ENCODE assay signal across 8 cellular contexts in genomic region chrX:135974279-135974856, GRCh38. TPM values are rescaled to one million over a fixed set of nuclear protein-coding genes. Genes with fewer than 3 reads are reported as not detected.
DNase-seq lines count a peak whose midpoint lies in the region; TF ChIP-seq lines count a peak whose summit lies in the region.

No MANE protein-coding gene starts in this region.

- peak overlapping the region; percentile 39 to 65 (median 54); a peak in 18 of 20 replicates for H3K4me3 ChIP-seq in BLaER1 treated with 17β-estradiol and CSF1 and Interleukin-3, amounts not matched to agents 10 nM and 100 nM
- H3K4me3 ChIP-seq in mammary epithelial cell (replicated peaks in 1 of 3; ENCODE audit: insufficient read depth in 1 of 3, low read depth in 2 of 3, low read length in 3 of 3) (peak overlapping the region; percentile 7 to 27 (median 25)), kidney epithelial cell (ENCODE audit: low read depth, low read length) (peak overlapping the region; percentile 9)

- peaks cover 0 to 4% (median 0%) of the 10 kb centered on the region in 11 experiments; a peak in 2 of 22 replicates for H3K36me3 ChIP-seq in BLaER1 treated with 17β-estradiol and CSF1 and Interleukin-3, amounts not matched to agents 10 nM and 100 nM
- no peaks in the 10 kb centered on the region for H3K36me3 ChIP-seq in mammary epithelial cell (ENCODE audit: insufficient read depth, low read length)
- H3K36me3 ChIP-seq in kidney epithelial cell (ENCODE audit: control insufficient read depth, insufficient read depth, low read length), result no peaks in the 10 kb centered on the region

- peaks cover 12 to 26% (median 21%) of the 10 kb centered on the region in 10 experiments; a peak in 19 of 20 replicates for H3K4me1 ChIP-seq in BLaER1 treated with 17β-estradiol and CSF1 and Interleukin-3, amounts not matched to agents 10 nM and 100 nM
- no peaks in the 10 kb centered on the region for H3K4me1 ChIP-seq in mammary epithelial cell (ENCODE audit: insufficient read depth, low read length)

- H4K20me1 ChIP-seq in BLaER1 treated with 17β-estradiol and CSF1 and Interleukin-3, amounts not matched to agents 10 nM and 100 nM, result peaks cover 0 to 34% (median 16%) of the 10 kb centered on the region in 11 experiments; a peak in 15 of 22 replicates
- H4K20me1 ChIP-seq in mammary epithelial cell (ENCODE audit: insufficient read depth, low read length), result no peaks in the 10 kb centered on the region

- peaks cover 33% of the 10 kb centered on the region for H3K79me2 ChIP-seq in mammary epithelial cell (ENCODE audit: insufficient read depth, low read length)

- H3K27me3 ChIP-seq in BLaER1 treated with 17β-estradiol and CSF1 and Interleukin-3, amounts not matched to agents 10 nM and 100 nM, result peaks cover 64 to 90% (median 82%) of the 10 kb centered on the region in 11 experiments
- H3K27me3 ChIP-seq in mammary epithelial cell (ENCODE audit: insufficient read depth, low read length), result no peaks in the 10 kb centered on the region
- H3K27me3 ChIP-seq in kidney epithelial cell (ENCODE audit: control insufficient read depth, insufficient read depth, low read length), result no peaks in the 10 kb centered on the region

- dilution Hi-C loops in mammary epithelial cell (cut with HindIII; ENCODE audit: low sequenced_read_pairs), result no loop called here

- H3K9me3 ChIP-seq in BLaER1 treated with 17β-estradiol and CSF1 and Interleukin-3, amounts not matched to agents 10 nM and 100 nM (replicated peaks in 1 of 11), result peaks cover 0 to 7% (median 0%) of the 10 kb centered on the region in 11 experiments; a peak in 3 of 22 replicates
- peaks cover 1% of the 10 kb centered on the region for H3K9me3 ChIP-seq in mammary epithelial cell (replicated peaks; ENCODE audit: insufficient read depth, low read length)

- DNase-seq in HuH-7 (ENCODE audit: low spot score) (peak; percentile 64), T-helper 22 cell (ENCODE audit: low read depth) (peak; percentile 65), mammary epithelial cell (no peak), kidney epithelial cell (ENCODE audit: low read depth) (no peak), SKM-1 (lab: John Stamatoyannopoulos, UW; ENCODE audit: unreplicated experiment) (no peak), T1000 (lab: John Stamatoyannopoulos, UW) (no peak)
- peak; percentile 70 for DNase-seq in stimulated activated CD4-positive, alpha-beta T cell treated with anti-CD3 and anti-CD28 coated beads, Interleukin-15, amount 100 ng/mL, for 24 hours

- peak overlapping the region; percentile 50 to 70 (median 59); a peak in 20 of 22 replicates for H3K9ac ChIP-seq in BLaER1 treated with 17β-estradiol and CSF1 and Interleukin-3, amounts not matched to agents 10 nM and 100 nM
- H3K9ac ChIP-seq in mammary epithelial cell (ENCODE audit: insufficient read depth, low read length), result no peak overlapping the region

- TF ChIP-seq CTCF in mammary epithelial cell (conservative IDR thresholded peaks at IDR 0.05 in 1 of 2, IDR thresholded peaks at IDR 0.05 in 1 of 2; ENCODE audit: extremely low read depth in 1 of 2, insufficient read depth in 1 of 2, low read depth in 1 of 2, low read length in 2 of 2), result no peak
- no peak for TF ChIP-seq CTCF in kidney epithelial cell (IDR thresholded peaks at IDR 0.05; ENCODE audit: insufficient read depth, low read length, poor library complexity, severe bottlenecking)

- peak overlapping the region; percentile 50 to 82 (median 74) for H3K4me2 ChIP-seq in BLaER1 treated with 17β-estradiol and CSF1 and Interleukin-3, amounts not matched to agents 10 nM and 100 nM
- peak overlapping the region; percentile 37 for H3K4me2 ChIP-seq in mammary epithelial cell (ENCODE audit: insufficient read depth, low read depth, low read length)

- WGBS in mammary epithelial cell (ENCODE audit: low coverage, missing lambda C conversion rate), result 35% methylated on average over 8 of the region's 32 CpGs

- CTCF ChIA-PET in mammary epithelial cell (lab: Charles Lee; ENCODE audit: low non-redundant PET), result interaction anchor here (0.6 kb wide), 1 partner anchor 189 kb away, joined by 3 read pairs; no protein-coding TSS in a partner anchor

- in situ Hi-C loops in mammary epithelial cell (cut with MboI; ENCODE audit: low sequenced_read_pairs in 2 of 2), result no loop called here

- peak overlapping the region in 7 of 11 experiments; percentile 33 to 67 (median 59); a peak in 10 of 22 replicates for H3K27ac ChIP-seq in BLaER1 treated with 17β-estradiol and CSF1 and Interleukin-3, amounts not matched to agents 10 nM and 100 nM
- H3K27ac ChIP-seq in mammary epithelial cell (ENCODE audit: insufficient read depth, low read depth, low read length), result no peak overlapping the region

- H2AFZ ChIP-seq in mammary epithelial cell (ENCODE audit: low read depth, low read length), result peak overlapping the region; percentile 26

- intact Hi-C loops in mammary epithelial cell (cut with micrococcal nuclease), result loop anchor here (5.0 kb wide), 1 partner anchor 523 kb away; the partner anchor contains the start of gene HTATSF1

- no TSS peak for BruUV-seq in mammary epithelial cell (replicated peaks; lab: Mats Ljungman, UMichigan)

RNA-seq across cellular contexts. Expression of gene MMGT1, which starts 0.6 kb away (rescaled TPM):
- total RNA-seq in mammary epithelial cell, result 10 to 100 TPM; 24.7 to 28.3 TPM
- 14.0 TPM for polyA plus RNA-seq in mammary epithelial cell
- polyA minus RNA-seq in mammary epithelial cell, result 13.2 TPM
- total RNA-seq in kidney epithelial cell, result 24.4 TPM in 2 replicates

RNA-seq across cellular contexts. Expression of gene SLC9A6, which starts 10.9 kb away (rescaled TPM):
- total RNA-seq in mammary epithelial cell (10 to 100 TPM; 18.2 to 31.8 TPM), kidney epithelial cell (14.8 and 19.6 TPM in 2 replicates)
- 13.4 TPM for polyA plus RNA-seq in mammary epithelial cell
- 32.9 TPM for polyA minus RNA-seq in mammary epithelial cell

Comparison
In these comparisons a context has a peak if more than half of its experiments do, and no peak if none do; other contexts are left out.
1. DNase-seq: peak in HuH-7 (single experiment), T-helper 22 cell (single experiment) and stimulated activated CD4-positive, alpha-beta T cell treated with anti-CD3 and anti-CD28 coated beads, Interleukin-15, amount 100 ng/mL, for 24 hours (single experiment); none in mammary epithelial cell (single experiment), kidney epithelial cell (single experiment), SKM-1 (single experiment) and T1000 (single experiment).
2. Peak in every context shown above with its lines, with median percentiles within 50 percentile points of each other: H3K4me3 ChIP-seq.